1 cellular context compared by ENCODE assay signal in genomic region chr22:27727673-27728451, GRCh38.
TF ChIP-seq lines count a peak whose summit lies in the region.

No MANE protein-coding gene starts in this region.

TF ChIP-seq in HCT116, 20 proteins besides CTCF, POLR2A, EP300 and RAD21 (continued from another document):
- TF ChIP-seq ATF3 (IDR thresholded peaks at IDR 0.05) (no peak), ZFX (IDR thresholded peaks at IDR 0.05) (no peak), ZNF274 (IDR thresholded peaks at IDR 0.05; ENCODE audit: low read depth, low read length) (no peak), SP1 (IDR thresholded peaks at IDR 0.05; ENCODE audit: low read depth) (no peak), POLR2AphosphoS5 (IDR thresholded peaks at IDR 0.05; ENCODE audit: low read depth, low read length) (no peak)
